1 cellular context compared by ENCODE assay signal in genomic region chr9:37381094-37381741, GRCh38.
A peak's percentile ranks its signal among the peaks of the same experiment; 100 is the strongest.
TF ChIP-seq lines count a peak whose summit lies in the region.

No MANE protein-coding gene starts in this region.

TF ChIP-seq in HepG2, 621 proteins besides CTCF, POLR2A, EP300 and RAD21 (continued from another document):
- TF ChIP-seq MTERF4 (CRISPR knock-in tag; IDR thresholded peaks at IDR 0.05) (no peak), ZNF709 (CRISPR knock-in tag; IDR thresholded peaks at IDR 0.05) (0 out of 2 replicates have a peak, but pooled peaks have one; percentile 56)
